In the genomic region with DNA sequence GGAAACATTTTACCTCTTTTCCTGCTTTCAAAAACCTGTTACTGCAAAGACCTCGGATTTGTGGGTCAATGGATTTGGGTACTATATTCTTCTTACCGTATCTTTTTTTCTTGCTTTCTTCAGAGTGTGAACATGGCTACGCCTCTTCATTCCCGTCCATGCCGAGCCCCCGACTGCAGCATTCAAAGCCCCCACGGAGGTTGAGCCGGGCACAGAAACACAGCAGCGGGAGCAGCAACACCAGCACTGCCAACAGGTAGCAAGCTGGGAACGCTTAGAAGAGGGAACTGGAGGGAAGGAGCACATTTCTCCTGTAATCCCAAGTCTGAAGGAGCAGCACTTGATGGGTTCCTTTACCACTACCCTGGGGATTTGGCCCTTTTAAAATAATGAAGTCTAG, we compare ENCODE assay signal across 12 cellular contexts. TPM values are rescaled to one million over a fixed set of nuclear protein-coding genes. Genes with fewer than 3 reads are reported as not detected.
DNase-seq lines count a peak whose midpoint lies in the region; ATAC-seq, FAIRE-seq and TF ChIP-seq lines count a peak whose summit lies in the region.
"Had no signal": no experiment of that assay in that cellular context is flagged by ENCODE, and none has a peak within 500 bp of the region (broad histone marks: within the 10 kb centered on the region; RNA-seq: fewer than 3 reads in every experiment).

No MANE protein-coding gene starts in this region.

- TF ChIP-seq CTCF in left ventricle myocardium inferior (IDR thresholded peaks at IDR 0.05; ENCODE audit: borderline replicate concordance), result no peak
- TF ChIP-seq CTCF in astrocyte (IDR thresholded peaks at IDR 0.05; ENCODE audit: insufficient read depth, low read depth, low read length), result no peak

- FAIRE-seq in astrocyte (lab: Jason Lieb, UNC), result no peak
- FAIRE-seq: GM12878, HTR-8/SVneo had no signal

- peak overlapping the region; percentile 85 for H3K4me2 ChIP-seq in astrocyte (ENCODE audit: low read length)

- H3K27me3 ChIP-seq in left ventricle myocardium inferior (ENCODE audit: low read depth) (no peaks in the 10 kb centered on the region), astrocyte (ENCODE audit: insufficient read depth, low read length) (no peaks in the 10 kb centered on the region)
- H3K27me3 ChIP-seq: left lung had no signal

- H3K4me1 Mint-ChIP-seq in astrocyte (ENCODE audit: low read depth, unreplicated experiment) (peaks cover 12% of the 10 kb centered on the region), naive B cell (peaks cover 16 to 25% (median 19%) of the 10 kb centered on the region in 3 donors)

- no peaks in the 10 kb centered on the region for H3K79me2 ChIP-seq in astrocyte (ENCODE audit: insufficient read depth, low read length)

- no peaks in the 10 kb centered on the region for H3K9me3 Mint-ChIP-seq in astrocyte (ENCODE audit: unreplicated experiment)
- no peaks in the 10 kb centered on the region for H3K9me3 Mint-ChIP-seq in naive B cell

- H3K36me3 Mint-ChIP-seq in astrocyte (ENCODE audit: low read depth, unreplicated experiment), result peaks cover 5% of the 10 kb centered on the region
- peaks cover 0 to 14% of the 10 kb centered on the region in 2 donors for H3K36me3 Mint-ChIP-seq in naive B cell

- intact Hi-C loops in left ventricle myocardium inferior (cut with micrococcal nuclease) (no loop called here), Right ventricle myocardium superior (cut with DNase I) (loop anchor here (5.0 to 10.0 kb wide), 2 partner anchors 39 to 333 kb away; no protein-coding TSS in a partner anchor)

- DNase-seq in left ventricle myocardium inferior, result no peak
- DNase-seq in Right ventricle myocardium superior, result no peak
- DNase-seq in astrocyte (ENCODE audit: low read depth), result no peak
- DNase-seq in naive B cell, result no peak
- DNase-seq in activated CD8-positive, alpha-beta memory T cell treated with anti-CD3 and anti-CD28 coated beads, Interleukin-2, amount 50 U/mL, for 48 hours, result no peak
- no peak for DNase-seq in SW 1271 (lab: John Stamatoyannopoulos, UW)
- DNase-seq: NCI-H2029 treated with DMSO at 0.1 percent for 48 hours had no signal

- no peak overlapping the region for H3K9ac ChIP-seq in astrocyte (ENCODE audit: low read length)

- peaks cover 38% of the 10 kb centered on the region for H3K36me3 ChIP-seq in left ventricle myocardium inferior
- H3K36me3 ChIP-seq in astrocyte (ENCODE audit: insufficient read depth, low read length), result no peaks in the 10 kb centered on the region
- H3K36me3 ChIP-seq: left lung had no signal

- H3K4me1 ChIP-seq in left ventricle myocardium inferior, result peaks cover 66% of the 10 kb centered on the region
- H3K4me1 ChIP-seq in astrocyte (ENCODE audit: insufficient read depth, low read length), result peaks cover 4% of the 10 kb centered on the region

- H3K4me3 Mint-ChIP-seq in astrocyte (ENCODE audit: unreplicated experiment), result peak overlapping the region; percentile 91
- H3K4me3 Mint-ChIP-seq in naive B cell, result peak overlapping the region; percentile 34 to 97 (median 92)

- H3K27ac Mint-ChIP-seq in astrocyte (ENCODE audit: unreplicated experiment) (no peak overlapping the region), naive B cell (peak overlapping the region in 5 of 6 donors; percentile 81 to 97 (median 94))

- no peak overlapping the region for H2AFZ ChIP-seq in astrocyte (ENCODE audit: low read depth, low read length)

- no peaks in the 10 kb centered on the region for H3K9me3 ChIP-seq in left ventricle myocardium inferior (replicated peaks)
- H3K9me3 ChIP-seq in astrocyte (ENCODE audit: insufficient read depth, low read depth, low read length), result no peaks in the 10 kb centered on the region
- H3K9me3 ChIP-seq: left lung had no signal

- H3K4me3 ChIP-seq in left ventricle myocardium inferior (peak overlapping the region; percentile 91), astrocyte (ENCODE audit: insufficient read depth, low read depth, low read length) (no peak overlapping the region)

- ATAC-seq in Right ventricle myocardium superior (ENCODE audit: poor library complexity) (no peak), naive B cell (ENCODE audit: low read depth in 2 of 2) (no peak), HG02759 (IDR thresholded peaks at IDR 0.05; ENCODE audit: unreplicated experiment) (no peak), GM21515 (IDR thresholded peaks at IDR 0.05; ENCODE audit: unreplicated experiment) (no peak)

- peak overlapping the region; percentile 97 for H3K27ac ChIP-seq in left ventricle myocardium inferior (replicated peaks)
- no peak overlapping the region for H3K27ac ChIP-seq in astrocyte (ENCODE audit: low read depth, low read length)

- no peaks in the 10 kb centered on the region for H4K20me1 ChIP-seq in astrocyte (ENCODE audit: insufficient read depth, low read length)

- no peaks in the 10 kb centered on the region for H3K27me3 Mint-ChIP-seq in astrocyte (ENCODE audit: low read depth, unreplicated experiment)
- peaks cover 0 to 8% (median 0%) of the 10 kb centered on the region in 3 donors for H3K27me3 Mint-ChIP-seq in naive B cell

RNA-seq across cellular contexts. Expression of a gene that starts 20.7 kb away (rescaled TPM):
- total RNA-seq in left ventricle myocardium inferior (60.0 TPM), Right ventricle myocardium superior (75.2 TPM), astrocyte (31.5 and 35.4 TPM in 2 replicates)
- 10 to 100 TPM; 30.6 to 56.1 (median 44.9) TPM for polyA plus RNA-seq in naive B cell (ENCODE audit: low read depth in 6 of 6)
